In the genomic region with DNA sequence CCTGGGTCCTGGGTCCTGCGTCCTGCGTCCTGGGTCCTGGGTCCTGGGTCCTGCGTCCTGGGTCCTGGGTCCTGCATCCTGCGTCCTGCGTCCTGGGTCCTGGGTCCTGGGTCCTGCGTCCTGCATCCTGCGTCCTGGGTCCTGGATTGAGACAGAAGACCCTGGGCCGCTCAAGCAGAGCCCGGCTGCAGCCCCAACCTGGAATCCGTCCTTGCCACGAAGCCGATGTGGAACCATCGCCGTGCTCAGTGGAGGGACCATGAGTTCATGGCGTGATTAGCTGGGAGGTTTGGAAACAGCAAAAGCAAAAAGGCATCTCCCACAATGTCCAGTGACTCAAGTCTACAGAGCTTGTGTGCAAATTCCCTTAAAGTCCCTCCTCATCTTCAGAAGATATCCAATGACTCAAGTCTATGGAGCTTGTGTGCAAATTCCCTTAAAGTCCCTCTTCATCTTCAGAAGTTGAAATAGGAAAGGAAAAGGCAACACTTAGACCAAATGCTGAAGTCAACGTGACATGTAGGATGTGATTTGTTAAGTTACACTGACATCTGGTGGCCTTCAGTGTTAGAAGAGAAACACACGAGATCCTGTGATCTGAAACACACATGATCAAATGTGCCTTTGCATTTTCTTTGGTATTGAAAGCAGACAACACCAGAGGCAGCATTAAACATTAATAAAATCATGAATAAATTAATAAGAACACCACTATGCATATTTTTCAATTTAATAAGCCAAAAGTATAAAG, we compare ENCODE assay signal across 7 cellular contexts.
DNase-seq lines count a peak whose midpoint lies in the region; ATAC-seq and TF ChIP-seq lines count a peak whose summit lies in the region.

No MANE protein-coding gene starts in this region.

- H3K4me1 ChIP-seq in tibial artery, result no peaks in the 10 kb centered on the region

- TF ChIP-seq CTCF in NB4 (IDR thresholded peaks at IDR 0.05; ENCODE audit: low read depth, low read length), result peak; percentile 46
- peak; percentile 20 for TF ChIP-seq CTCF in astrocyte of the spinal cord (IDR thresholded peaks at IDR 0.05; ENCODE audit: low read depth, low read length)
- no peak for TF ChIP-seq CTCF in tibial artery (IDR thresholded peaks at IDR 0.05)

- ATAC-seq in GM18502 (IDR thresholded peaks at IDR 0.05; ENCODE audit: poor library complexity, unreplicated experiment), result no peak

- no peaks in the 10 kb centered on the region for H3K9me3 ChIP-seq in tibial artery

- intact Hi-C loops in tibial artery (cut with DNase I; ENCODE audit: low total_unique reads), result no loop called here

- no peaks in the 10 kb centered on the region for H3K36me3 ChIP-seq in tibial artery

- no peak overlapping the region for H3K27ac ChIP-seq in tibial artery

- H3K4me3 ChIP-seq in NB4 (ENCODE audit: low read depth, low read length) (no peak overlapping the region), astrocyte of the spinal cord (ENCODE audit: low read depth, low read length) (no peak overlapping the region), tibial artery (no peak overlapping the region)

- peak; percentile 29 for DNase-seq in GF-D8 (lab: John Stamatoyannopoulos, UW)
- DNase-seq in NB4 (ENCODE audit: low read depth), result peak; percentile 75
- peak; percentile 34 for DNase-seq in astrocyte of the spinal cord (ENCODE audit: low read depth, low spot score)
- peak; percentile 60 for DNase-seq in midbrain (lab: John Stamatoyannopoulos, UW)
- DNase-seq in tibial artery, result no peak
- DNase-seq in activated naive CD4-positive, alpha-beta T cell (lab: John Stamatoyannopoulos, UW), result no peak

- H3K27me3 ChIP-seq in tibial artery, result peaks cover 0 to 24% of the 10 kb centered on the region in 2 donors

- TF ChIP-seq POLR2A in NB4 (IDR thresholded peaks at IDR 0.05; ENCODE audit: extremely low read depth, insufficient read length), result no peak

- in situ Hi-C loops in astrocyte of the spinal cord (cut with HindIII; ENCODE audit: low sequenced_read_pairs), result no loop called here

Comparison
In these comparisons a context has a peak if more than half of its experiments do, and no peak if none do; other contexts are left out.
1. DNase-seq: peak in GF-D8 (single experiment), NB4 (single experiment), astrocyte of the spinal cord (single experiment) and midbrain (single experiment); none in tibial artery (0 of 2) and activated naive CD4-positive, alpha-beta T cell (0 of 4).
2. CTCF ChIP-seq: peak in NB4 (single experiment) and astrocyte of the spinal cord (single experiment); none in tibial artery (0 of 2).